ENCODE assay signal across 28 cellular contexts in genomic region chr10:111473361-111473760, GRCh38.
"Had no signal": no experiment of that assay in that cellular context is flagged by ENCODE, and none has a peak within 500 bp of the region (broad histone marks: within the 10 kb centered on the region; RNA-seq: fewer than 3 reads in every experiment).

No MANE protein-coding gene starts in this region.

- H3K36me3 Mint-ChIP-seq: activated CD8-positive, alpha-beta memory T cell treated with anti-CD3 and anti-CD28 coated beads, Interleukin-2, amount 10 ng/mL, durations not matched to agents 7 days and 5 days; activated naive CD8-positive, alpha-beta T cell; brain had no signal

- H3K27ac Mint-ChIP-seq: activated CD8-positive, alpha-beta memory T cell treated with anti-CD3 and anti-CD28 coated beads, Interleukin-2, amount 10 ng/mL, durations not matched to agents 7 days and 5 days; activated naive CD4-positive, alpha-beta T cell treated with anti-CD3 and anti-CD28 coated beads for 36 hours; activated naive CD8-positive, alpha-beta T cell; activated T-helper 17 cell treated with anti-CD3 and anti-CD28 coated beads, Interleukin-2, amount 50 U/mL, for 72 hours; T-helper 1 cell treated with Interleukin-12 subunit alpha and Interleukin-12 subunit beta and Interleukin-4 antibody, amounts not matched to agents 30 μg/mL and 1 μg/mL, for 36 hours had no signal

- ATAC-seq: activated CD8-positive, alpha-beta memory T cell treated with anti-CD3 and anti-CD28 coated beads, Interleukin-2, amount 10 ng/mL, durations not matched to agents 7 days and 5 days; activated T-cell treated with anti-CD3 and anti-CD28 coated beads, Interleukin-2, amount 50 U/mL, for 4 hours; activated T-helper 17 cell treated with anti-CD3 and anti-CD28 coated beads, Interleukin-2, amount 50 U/mL, for 72 hours; Panc1; SK-N-SH treated with all-trans-retinoic acid at 6 μM for 48 hours had no signal

- H3K4me3 Mint-ChIP-seq: activated CD8-positive, alpha-beta memory T cell treated with anti-CD3 and anti-CD28 coated beads, Interleukin-2, amount 10 ng/mL, durations not matched to agents 7 days and 5 days; activated naive CD4-positive, alpha-beta T cell treated with anti-CD3 and anti-CD28 coated beads for 36 hours; activated naive CD8-positive, alpha-beta T cell; activated T-cell treated with anti-CD3 and anti-CD28 coated beads, Interleukin-2, amount 50 U/mL, for 4 hours; activated T-helper 17 cell treated with anti-CD3 and anti-CD28 coated beads, Interleukin-2, amount 50 U/mL, for 72 hours; brain; T-helper 1 cell treated with Interleukin-12 subunit alpha and Interleukin-12 subunit beta and Interleukin-4 antibody, amounts not matched to agents 30 μg/mL and 1 μg/mL, for 36 hours had no signal

- H3K4me3 ChIP-seq: SJSA1 had no signal

- DNase-seq: activated CD4-positive, alpha-beta T cell treated with anti-CD3 and anti-CD28 coated beads for 48 hours; activated CD4-positive, alpha-beta T cell treated with anti-CD3 and anti-CD28 coated beads, Interleukin-2, amount 50 U/mL, for 4 hours; activated CD4-positive, CD25-positive, alpha-beta regulatory T cell treated with anti-CD3 and anti-CD28 coated beads, Interleukin-2, amount 50 U/mL, for 72 hours; activated CD8-positive, alpha-beta memory T cell treated with anti-CD3 and anti-CD28 coated beads, Interleukin-2, amount 10 ng/mL, durations not matched to agents 7 days and 5 days; activated gamma-delta T cell; activated naive CD4-positive, alpha-beta T cell treated with anti-CD3 and anti-CD28 coated beads for 36 hours; activated T-cell treated with anti-CD3 and anti-CD28 coated beads, Interleukin-2, amount 50 U/mL, for 4 hours; amygdala; Kasumi-1; KBM-7; NCI-H1092; NCI-H1417; NCI-H1930; NCI-H345; NCI-H510A; NCI-H526 treated with DMSO at 0.1 percent for 48 hours; NCI-H82; NK-92 treated with Interleukin-12 subunit alpha and Interleukin-12 subunit beta, amount 100 ng/mL, for 24 hours; OCI-M1; RPMI8226; SHP77 had no signal

- H3K9me3 ChIP-seq: SJSA1 had no signal

- H3K27me3 ChIP-seq: SJSA1 had no signal

- H3K36me3 ChIP-seq: SJSA1 had no signal

- H3K9me3 Mint-ChIP-seq: activated naive CD4-positive, alpha-beta T cell treated with anti-CD3 and anti-CD28 coated beads for 36 hours; activated T-cell treated with anti-CD3 and anti-CD28 coated beads, Interleukin-2, amount 50 U/mL, for 4 hours; activated T-helper 17 cell treated with anti-CD3 and anti-CD28 coated beads, Interleukin-2, amount 50 U/mL, for 72 hours; brain; T-helper 1 cell treated with Interleukin-12 subunit alpha and Interleukin-12 subunit beta and Interleukin-4 antibody, amounts not matched to agents 30 μg/mL and 1 μg/mL, for 36 hours had no signal

- H3K27me3 Mint-ChIP-seq: activated CD8-positive, alpha-beta memory T cell treated with anti-CD3 and anti-CD28 coated beads, Interleukin-2, amount 10 ng/mL, durations not matched to agents 7 days and 5 days had no signal

- H3K4me1 Mint-ChIP-seq: activated CD8-positive, alpha-beta memory T cell treated with anti-CD3 and anti-CD28 coated beads, Interleukin-2, amount 10 ng/mL, durations not matched to agents 7 days and 5 days; activated T-helper 17 cell treated with anti-CD3 and anti-CD28 coated beads, Interleukin-2, amount 50 U/mL, for 72 hours; brain had no signal

- H3K27ac ChIP-seq: SJSA1 had no signal

- H3K4me1 ChIP-seq: SJSA1 had no signal
